Comparison of ENCODE assay signal across 1 cellular context in the genomic region with DNA sequence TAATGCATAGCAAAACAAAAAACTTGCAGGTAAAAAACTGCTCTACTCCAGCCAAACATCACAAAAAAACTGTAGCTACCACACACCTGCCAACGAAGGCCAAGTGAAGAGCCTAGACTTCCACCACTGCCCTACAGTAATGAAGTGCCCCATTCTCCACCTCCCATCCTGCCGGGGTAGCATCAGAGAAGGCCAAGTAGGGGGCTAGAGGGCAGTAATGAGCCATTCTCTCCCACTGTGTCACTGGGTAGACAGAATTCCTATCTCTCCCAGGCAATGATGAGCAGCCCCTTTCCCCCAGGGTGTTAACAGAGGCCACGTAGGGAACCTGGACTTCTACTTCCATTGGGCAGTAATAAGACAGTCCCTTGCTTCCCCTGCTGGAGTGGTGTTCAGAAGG.
TF ChIP-seq lines count a peak whose summit lies in the region.

No MANE protein-coding gene starts in this region.

TF ChIP-seq in H1, 55 proteins besides CTCF, POLR2A, EP300 and RAD21:
- TF ChIP-seq SP4 (IDR thresholded peaks at IDR 0.05; ENCODE audit: low read length): no peak
- TF ChIP-seq PHF8 (conservative IDR thresholded peaks at IDR 0.05; ENCODE audit: low read depth, low read length): no peak
- 0 out of 2 replicates have a peak, but pooled peaks have one; percentile 19 for TF ChIP-seq CREB1 (IDR thresholded peaks at IDR 0.05)
- peak; percentile 34; the same call in 1 of the 2 replicates for TF ChIP-seq RFX5 (IDR thresholded peaks at IDR 0.05; ENCODE audit: borderline replicate concordance, low read depth, low read length)
- TF ChIP-seq CEBPB (IDR thresholded peaks at IDR 0.05; ENCODE audit: low read depth, low read length): no peak
- no peak for TF ChIP-seq POU5F1 (IDR thresholded peaks at IDR 0.05; ENCODE audit: low read depth, low read length)
- TF ChIP-seq YY1 (IDR thresholded peaks at IDR 0.05; ENCODE audit: low read depth, low read length): 0 out of 2 replicates have a peak, but pooled peaks have one; percentile 9
